1 cellular context compared by ENCODE assay signal in the genomic region with DNA sequence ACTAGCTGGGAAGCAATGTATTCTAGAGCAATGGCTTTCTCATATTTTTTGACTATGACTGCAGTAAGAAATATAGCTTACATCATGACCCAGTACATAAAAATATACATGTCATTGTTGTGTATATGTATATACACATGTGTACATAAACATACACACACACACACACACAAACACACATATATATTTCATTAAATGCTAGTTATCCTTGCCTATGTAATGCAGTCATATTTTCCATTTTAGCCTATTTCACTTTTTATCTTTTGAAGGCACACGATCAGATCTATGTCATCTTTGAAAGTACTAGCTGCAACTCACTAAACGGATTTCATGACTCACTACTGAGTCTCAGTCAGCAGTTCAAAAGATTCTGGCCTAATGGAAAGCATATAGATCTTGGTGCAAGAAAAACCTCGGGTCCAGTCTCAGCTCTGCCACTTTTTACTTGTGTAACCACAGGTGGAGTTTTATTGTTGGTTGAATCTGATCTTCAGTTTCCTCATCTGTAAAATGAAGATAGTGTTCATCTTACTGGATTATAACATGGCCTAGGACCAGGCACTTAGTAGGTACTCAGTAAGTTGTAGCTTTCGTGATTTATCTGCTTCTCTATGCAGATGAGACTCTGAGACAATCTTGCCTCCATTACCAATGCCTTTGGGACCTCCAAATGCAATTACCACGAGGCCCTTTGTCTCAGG.
A peak's percentile ranks its signal among the peaks of the same experiment; 100 is the strongest.
TF ChIP-seq lines count a peak whose summit lies in the region.

No MANE protein-coding gene starts in this region.

TF ChIP-seq in K562, 482 proteins besides CTCF, POLR2A, EP300 and RAD21 (continued from another document and continues in another):
- TF ChIP-seq, protein P1, sequence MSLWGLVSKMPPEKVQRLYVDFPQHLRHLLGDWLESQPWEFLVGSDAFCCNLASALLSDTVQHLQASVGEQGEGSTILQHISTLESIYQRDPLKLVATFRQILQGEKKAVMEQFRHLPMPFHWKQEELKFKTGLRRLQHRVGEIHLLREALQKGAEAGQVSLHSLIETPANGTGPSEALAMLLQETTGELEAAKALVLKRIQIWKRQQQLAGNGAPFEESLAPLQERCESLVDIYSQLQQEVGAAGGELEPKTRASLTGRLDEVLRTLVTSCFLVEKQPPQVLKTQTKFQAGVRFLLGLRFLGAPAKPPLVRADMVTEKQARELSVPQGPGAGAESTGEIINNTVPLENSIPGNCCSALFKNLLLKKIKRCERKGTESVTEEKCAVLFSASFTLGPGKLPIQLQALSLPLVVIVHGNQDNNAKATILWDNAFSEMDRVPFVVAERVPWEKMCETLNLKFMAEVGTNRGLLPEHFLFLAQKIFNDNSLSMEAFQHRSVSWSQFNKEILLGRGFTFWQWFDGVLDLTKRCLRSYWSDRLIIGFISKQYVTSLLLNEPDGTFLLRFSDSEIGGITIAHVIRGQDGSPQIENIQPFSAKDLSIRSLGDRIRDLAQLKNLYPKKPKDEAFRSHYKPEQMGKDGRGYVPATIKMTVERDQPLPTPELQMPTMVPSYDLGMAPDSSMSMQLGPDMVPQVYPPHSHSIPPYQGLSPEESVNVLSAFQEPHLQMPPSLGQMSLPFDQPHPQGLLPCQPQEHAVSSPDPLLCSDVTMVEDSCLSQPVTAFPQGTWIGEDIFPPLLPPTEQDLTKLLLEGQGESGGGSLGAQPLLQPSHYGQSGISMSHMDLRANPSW (CRISPR knock-in tag; IDR thresholded peaks at IDR 0.05): no peak
- TF ChIP-seq ZSCAN32 (CRISPR knock-in tag; IDR thresholded peaks at IDR 0.05) (no peak), TSC22D4 (tag; IDR thresholded peaks at IDR 0.05) (no peak), PRMT5 (CRISPR knock-in tag; IDR thresholded peaks at IDR 0.05) (no peak), ZNF274 (IDR thresholded peaks at IDR 0.05; ENCODE audit: borderline replicate concordance, low read depth, low read length) (no peak), HDAC6 (IDR thresholded peaks at IDR 0.05; ENCODE audit: low read depth, low read length) (no peak), GTF2E2 (tag; IDR thresholded peaks at IDR 0.05) (no peak), ZNF134 (CRISPR knock-in tag; conservative IDR thresholded peaks at IDR 0.05) (no peak), POLR2AphosphoS5 (IDR thresholded peaks at IDR 0.05; ENCODE audit: control insufficient read depth, insufficient read depth, low read depth, low read length) (0 out of 2 replicates have a peak, but pooled peaks have one; percentile 32), ZNF23 (CRISPR knock-in tag; IDR thresholded peaks at IDR 0.05) (no peak), TAF15 (IDR thresholded peaks at IDR 0.05; ENCODE audit: low read depth, low read length) (no peak), MAZ (CRISPR knock-in tag; conservative IDR thresholded peaks at IDR 0.05 in 1 of 2, IDR thresholded peaks at IDR 0.05 in 1 of 2) (no peak), PHB2 (IDR thresholded peaks at IDR 0.05; ENCODE audit: low read depth) (no peak), KLF10 (CRISPR knock-in tag; IDR thresholded peaks at IDR 0.05) (no peak), ZNF436 (CRISPR knock-in tag; IDR thresholded peaks at IDR 0.05) (no peak), ZKSCAN1 (IDR thresholded peaks at IDR 0.05; ENCODE audit: low read depth, low read length) (peak; percentile 93; the same call in 1 of the 2 replicates), HNRNPL (IDR thresholded peaks at IDR 0.05; ENCODE audit: low read depth, low read length) (no peak), ATF1 (CRISPR knock-in tag; IDR thresholded peaks at IDR 0.05) (no peak), ATF1 (tag; IDR thresholded peaks at IDR 0.05) (peak; percentile 32; the same call in 1 of the 2 replicates), BRF1 (IDR thresholded peaks at IDR 0.05; ENCODE audit: borderline replicate concordance, extremely low read depth, insufficient read length) (no peak), NR1H2 (CRISPR knock-in tag; IDR thresholded peaks at IDR 0.05) (no peak), PTBP1 (IDR thresholded peaks at IDR 0.05; ENCODE audit: low read depth, low read length) (no peak), ZFP30 (CRISPR knock-in tag; IDR thresholded peaks at IDR 0.05; ENCODE audit: borderline replicate concordance) (no peak), ZKSCAN8 (CRISPR knock-in tag; IDR thresholded peaks at IDR 0.05) (no peak), GTF2F1 (IDR thresholded peaks at IDR 0.05; ENCODE audit: low read depth, low read length) (no peak), CHD4 (IDR thresholded peaks at IDR 0.05; ENCODE audit: insufficient read depth, insufficient replicate concordance, low read depth, low read length, poor library complexity, severe bottlenecking) (no peak), TARDBP (IDR thresholded peaks at IDR 0.05) (no peak), ETS2 (tag; IDR thresholded peaks at IDR 0.05; ENCODE audit: borderline replicate concordance, poor library complexity, severe bottlenecking) (no peak), FOXJ3 (CRISPR knock-in tag; IDR thresholded peaks at IDR 0.05) (no peak), SAFB2 (IDR thresholded peaks at IDR 0.05; ENCODE audit: borderline replicate concordance, low read depth, low read length, severe bottlenecking) (no peak), ZBTB17 (CRISPR knock-in tag; IDR thresholded peaks at IDR 0.05) (no peak), TCF3 (CRISPR knock-in tag; IDR thresholded peaks at IDR 0.05) (peak; percentile 72)
- TF ChIP-seq, protein P2, sequence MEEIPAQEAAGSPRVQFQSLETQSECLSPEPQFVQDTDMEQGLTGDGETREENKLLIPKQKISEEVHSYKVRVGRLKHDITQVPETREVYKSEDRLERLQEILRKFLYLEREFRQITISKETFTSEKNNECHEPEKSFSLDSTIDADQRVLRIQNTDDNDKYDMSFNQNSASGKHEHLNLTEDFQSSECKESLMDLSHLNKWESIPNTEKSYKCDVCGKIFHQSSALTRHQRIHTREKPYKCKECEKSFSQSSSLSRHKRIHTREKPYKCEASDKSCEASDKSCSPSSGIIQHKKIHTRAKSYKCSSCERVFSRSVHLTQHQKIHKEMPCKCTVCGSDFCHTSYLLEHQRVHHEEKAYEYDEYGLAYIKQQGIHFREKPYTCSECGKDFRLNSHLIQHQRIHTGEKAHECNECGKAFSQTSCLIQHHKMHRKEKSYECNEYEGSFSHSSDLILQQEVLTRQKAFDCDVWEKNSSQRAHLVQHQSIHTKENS (CRISPR knock-in tag; IDR thresholded peaks at IDR 0.05): no peak
- TF ChIP-seq, protein P3, sequence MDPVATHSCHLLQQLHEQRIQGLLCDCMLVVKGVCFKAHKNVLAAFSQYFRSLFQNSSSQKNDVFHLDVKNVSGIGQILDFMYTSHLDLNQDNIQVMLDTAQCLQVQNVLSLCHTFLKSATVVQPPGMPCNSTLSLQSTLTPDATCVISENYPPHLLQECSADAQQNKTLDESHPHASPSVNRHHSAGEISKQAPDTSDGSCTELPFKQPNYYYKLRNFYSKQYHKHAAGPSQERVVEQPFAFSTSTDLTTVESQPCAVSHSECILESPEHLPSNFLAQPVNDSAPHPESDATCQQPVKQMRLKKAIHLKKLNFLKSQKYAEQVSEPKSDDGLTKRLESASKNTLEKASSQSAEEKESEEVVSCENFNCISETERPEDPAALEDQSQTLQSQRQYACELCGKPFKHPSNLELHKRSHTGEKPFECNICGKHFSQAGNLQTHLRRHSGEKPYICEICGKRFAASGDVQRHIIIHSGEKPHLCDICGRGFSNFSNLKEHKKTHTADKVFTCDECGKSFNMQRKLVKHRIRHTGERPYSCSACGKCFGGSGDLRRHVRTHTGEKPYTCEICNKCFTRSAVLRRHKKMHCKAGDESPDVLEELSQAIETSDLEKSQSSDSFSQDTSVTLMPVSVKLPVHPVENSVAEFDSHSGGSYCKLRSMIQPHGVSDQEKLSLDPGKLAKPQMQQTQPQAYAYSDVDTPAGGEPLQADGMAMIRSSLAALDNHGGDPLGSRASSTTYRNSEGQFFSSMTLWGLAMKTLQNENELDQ (CRISPR knock-in tag; IDR thresholded peaks at IDR 0.05; ENCODE audit: borderline replicate concordance): no peak
- TF ChIP-seq, protein P4, sequence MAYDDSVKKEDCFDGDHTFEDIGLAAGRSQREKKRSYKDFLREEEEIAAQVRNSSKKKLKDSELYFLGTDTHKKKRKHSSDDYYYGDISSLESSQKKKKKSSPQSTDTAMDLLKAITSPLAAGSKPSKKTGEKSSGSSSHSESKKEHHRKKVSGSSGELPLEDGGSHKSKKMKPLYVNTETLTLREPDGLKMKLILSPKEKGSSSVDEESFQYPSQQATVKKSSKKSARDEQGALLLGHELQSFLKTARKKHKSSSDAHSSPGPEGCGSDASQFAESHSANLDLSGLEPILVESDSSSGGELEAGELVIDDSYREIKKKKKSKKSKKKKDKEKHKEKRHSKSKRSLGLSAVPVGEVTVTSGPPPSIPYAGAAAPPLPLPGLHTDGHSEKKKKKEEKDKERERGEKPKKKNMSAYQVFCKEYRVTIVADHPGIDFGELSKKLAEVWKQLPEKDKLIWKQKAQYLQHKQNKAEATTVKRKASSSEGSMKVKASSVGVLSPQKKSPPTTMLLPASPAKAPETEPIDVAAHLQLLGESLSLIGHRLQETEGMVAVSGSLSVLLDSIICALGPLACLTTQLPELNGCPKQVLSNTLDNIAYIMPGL (CRISPR knock-in tag; IDR thresholded peaks at IDR 0.05): no peak
- TF ChIP-seq, protein P5, sequence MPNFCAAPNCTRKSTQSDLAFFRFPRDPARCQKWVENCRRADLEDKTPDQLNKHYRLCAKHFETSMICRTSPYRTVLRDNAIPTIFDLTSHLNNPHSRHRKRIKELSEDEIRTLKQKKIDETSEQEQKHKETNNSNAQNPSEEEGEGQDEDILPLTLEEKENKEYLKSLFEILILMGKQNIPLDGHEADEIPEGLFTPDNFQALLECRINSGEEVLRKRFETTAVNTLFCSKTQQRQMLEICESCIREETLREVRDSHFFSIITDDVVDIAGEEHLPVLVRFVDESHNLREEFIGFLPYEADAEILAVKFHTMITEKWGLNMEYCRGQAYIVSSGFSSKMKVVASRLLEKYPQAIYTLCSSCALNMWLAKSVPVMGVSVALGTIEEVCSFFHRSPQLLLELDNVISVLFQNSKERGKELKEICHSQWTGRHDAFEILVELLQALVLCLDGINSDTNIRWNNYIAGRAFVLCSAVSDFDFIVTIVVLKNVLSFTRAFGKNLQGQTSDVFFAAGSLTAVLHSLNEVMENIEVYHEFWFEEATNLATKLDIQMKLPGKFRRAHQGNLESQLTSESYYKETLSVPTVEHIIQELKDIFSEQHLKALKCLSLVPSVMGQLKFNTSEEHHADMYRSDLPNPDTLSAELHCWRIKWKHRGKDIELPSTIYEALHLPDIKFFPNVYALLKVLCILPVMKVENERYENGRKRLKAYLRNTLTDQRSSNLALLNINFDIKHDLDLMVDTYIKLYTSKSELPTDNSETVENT (CRISPR knock-in tag; IDR thresholded peaks at IDR 0.05): no peak
- TF ChIP-seq, protein P6, sequence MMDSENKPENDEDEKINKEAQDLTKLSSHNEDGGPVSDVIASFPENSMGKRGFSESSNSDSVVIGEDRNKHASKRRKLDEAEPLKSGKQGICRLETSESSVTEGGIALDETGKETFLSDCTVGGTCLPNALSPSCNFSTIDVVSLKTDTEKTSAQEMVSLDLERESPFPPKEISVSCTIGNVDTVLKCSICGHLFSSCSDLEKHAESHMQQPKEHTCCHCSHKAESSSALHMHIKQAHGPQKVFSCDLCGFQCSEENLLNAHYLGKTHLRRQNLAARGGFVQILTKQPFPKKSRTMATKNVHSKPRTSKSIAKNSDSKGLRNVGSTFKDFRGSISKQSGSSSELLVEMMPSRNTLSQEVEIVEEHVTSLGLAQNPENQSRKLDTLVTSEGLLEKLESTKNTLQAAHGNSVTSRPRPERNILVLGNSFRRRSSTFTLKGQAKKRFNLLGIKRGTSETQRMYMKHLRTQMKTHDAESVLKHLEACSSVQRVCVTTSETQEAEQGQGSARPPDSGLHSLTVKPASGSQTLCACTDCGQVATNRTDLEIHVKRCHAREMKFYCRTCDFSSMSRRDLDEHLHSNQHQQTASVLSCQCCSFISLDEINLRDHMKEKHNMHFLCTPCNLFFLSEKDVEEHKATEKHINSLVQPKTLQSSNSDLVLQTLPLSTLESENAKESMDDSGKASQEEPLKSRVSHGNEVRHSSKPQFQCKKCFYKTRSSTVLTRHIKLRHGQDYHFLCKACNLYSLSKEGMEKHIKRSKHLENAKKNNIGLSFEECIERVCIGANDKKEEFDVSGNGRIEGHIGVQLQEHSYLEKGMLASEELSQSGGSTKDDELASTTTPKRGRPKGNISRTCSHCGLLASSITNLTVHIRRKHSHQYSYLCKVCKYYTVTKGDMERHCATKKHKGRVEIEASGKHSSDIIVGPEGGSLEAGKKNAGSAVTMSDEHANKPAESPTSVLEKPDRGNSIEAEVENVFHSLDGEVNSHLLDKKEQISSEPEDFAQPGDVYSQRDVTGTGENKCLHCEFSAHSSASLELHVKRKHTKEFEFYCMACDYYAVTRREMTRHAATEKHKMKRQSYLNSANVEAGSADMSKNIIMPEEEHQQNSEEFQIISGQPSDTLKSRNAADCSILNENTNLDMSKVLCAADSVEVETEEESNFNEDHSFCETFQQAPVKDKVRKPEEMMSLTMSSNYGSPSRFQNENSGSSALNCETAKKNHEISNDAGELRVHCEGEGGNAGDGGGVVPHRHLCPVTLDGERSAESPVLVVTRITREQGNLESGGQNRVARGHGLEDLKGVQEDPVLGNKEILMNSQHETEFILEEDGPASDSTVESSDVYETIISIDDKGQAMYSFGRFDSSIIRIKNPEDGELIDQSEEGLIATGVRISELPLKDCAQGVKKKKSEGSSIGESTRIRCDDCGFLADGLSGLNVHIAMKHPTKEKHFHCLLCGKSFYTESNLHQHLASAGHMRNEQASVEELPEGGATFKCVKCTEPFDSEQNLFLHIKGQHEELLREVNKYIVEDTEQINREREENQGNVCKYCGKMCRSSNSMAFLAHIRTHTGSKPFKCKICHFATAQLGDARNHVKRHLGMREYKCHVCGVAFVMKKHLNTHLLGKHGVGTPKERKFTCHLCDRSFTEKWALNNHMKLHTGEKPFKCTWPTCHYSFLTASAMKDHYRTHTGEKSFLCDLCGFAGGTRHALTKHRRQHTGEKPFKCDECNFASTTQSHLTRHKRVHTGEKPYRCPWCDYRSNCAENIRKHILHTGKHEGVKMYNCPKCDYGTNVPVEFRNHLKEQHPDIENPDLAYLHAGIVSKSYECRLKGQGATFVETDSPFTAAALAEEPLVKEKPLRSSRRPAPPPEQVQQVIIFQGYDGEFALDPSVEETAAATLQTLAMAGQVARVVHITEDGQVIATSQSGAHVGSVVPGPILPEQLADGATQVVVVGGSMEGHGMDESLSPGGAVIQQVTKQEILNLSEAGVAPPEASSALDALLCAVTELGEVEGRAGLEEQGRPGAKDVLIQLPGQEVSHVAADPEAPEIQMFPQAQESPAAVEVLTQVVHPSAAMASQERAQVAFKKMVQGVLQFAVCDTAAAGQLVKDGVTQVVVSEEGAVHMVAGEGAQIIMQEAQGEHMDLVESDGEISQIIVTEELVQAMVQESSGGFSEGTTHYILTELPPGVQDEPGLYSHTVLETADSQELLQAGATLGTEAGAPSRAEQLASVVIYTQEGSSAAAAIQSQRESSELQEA (IDR thresholded peaks at IDR 0.05; ENCODE audit: low read depth): no peak
- TF ChIP-seq, protein P7, sequence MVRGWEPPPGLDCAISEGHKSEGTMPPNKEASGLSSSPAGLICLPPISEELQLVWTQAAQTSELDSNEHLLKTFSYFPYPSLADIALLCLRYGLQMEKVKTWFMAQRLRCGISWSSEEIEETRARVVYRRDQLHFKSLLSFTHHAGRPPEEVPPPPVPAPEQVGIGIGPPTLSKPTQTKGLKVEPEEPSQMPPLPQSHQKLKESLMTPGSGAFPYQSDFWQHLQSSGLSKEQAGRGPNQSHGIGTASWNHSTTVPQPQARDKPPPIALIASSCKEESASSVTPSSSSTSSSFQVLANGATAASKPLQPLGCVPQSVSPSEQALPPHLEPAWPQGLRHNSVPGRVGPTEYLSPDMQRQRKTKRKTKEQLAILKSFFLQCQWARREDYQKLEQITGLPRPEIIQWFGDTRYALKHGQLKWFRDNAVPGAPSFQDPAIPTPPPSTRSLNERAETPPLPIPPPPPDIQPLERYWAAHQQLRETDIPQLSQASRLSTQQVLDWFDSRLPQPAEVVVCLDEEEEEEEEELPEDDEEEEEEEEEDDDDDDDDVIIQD (CRISPR knock-in tag; IDR thresholded peaks at IDR 0.05): no peak
